Comparison of ENCODE assay signal across 7 cellular contexts in the genomic region with DNA sequence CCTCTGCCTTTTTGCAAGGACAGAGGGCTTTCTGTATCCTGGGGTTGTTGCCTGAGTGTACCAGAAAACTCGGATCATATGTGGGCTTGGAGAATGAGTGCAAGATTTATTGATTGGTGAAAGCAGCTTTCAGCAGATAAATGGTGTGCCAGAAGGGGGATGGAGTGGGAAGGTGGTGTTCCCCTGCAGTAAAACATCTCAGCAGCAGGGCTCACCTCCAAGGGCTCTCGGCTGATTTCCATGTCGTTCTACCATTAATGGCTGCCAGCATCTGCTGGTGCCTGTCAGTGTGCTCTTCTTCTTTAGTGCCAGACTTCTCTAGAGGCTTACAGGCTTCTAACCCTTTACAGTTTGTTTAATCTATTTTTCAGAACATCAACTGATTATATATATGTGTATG. TPM values are rescaled to one million over a fixed set of nuclear protein-coding genes. Genes with fewer than 3 reads are reported as not detected.
"Had no signal": no experiment of that assay in that cellular context is flagged by ENCODE, and none has a peak within 500 bp of the region (broad histone marks: within the 10 kb centered on the region; RNA-seq: fewer than 3 reads in every experiment).

No MANE protein-coding gene starts in this region.

RNA-seq across cellular contexts. Expression of a gene that starts 30.4 kb away (rescaled TPM):
- total RNA-seq: activated CD8-positive, alpha-beta memory T cell treated with anti-CD3 and anti-CD28 coated beads, Interleukin-2, amount 10 ng/mL, durations not matched to agents 7 days and 5 days; bronchial epithelial cell; PC-3; Peyer's patch; SJSA1; T-helper 17 cell had no signal
- polyA plus RNA-seq: IgD-negative memory B cell had no signal
